Comparison of ENCODE assay signal across 20 cellular contexts in the genomic region with DNA sequence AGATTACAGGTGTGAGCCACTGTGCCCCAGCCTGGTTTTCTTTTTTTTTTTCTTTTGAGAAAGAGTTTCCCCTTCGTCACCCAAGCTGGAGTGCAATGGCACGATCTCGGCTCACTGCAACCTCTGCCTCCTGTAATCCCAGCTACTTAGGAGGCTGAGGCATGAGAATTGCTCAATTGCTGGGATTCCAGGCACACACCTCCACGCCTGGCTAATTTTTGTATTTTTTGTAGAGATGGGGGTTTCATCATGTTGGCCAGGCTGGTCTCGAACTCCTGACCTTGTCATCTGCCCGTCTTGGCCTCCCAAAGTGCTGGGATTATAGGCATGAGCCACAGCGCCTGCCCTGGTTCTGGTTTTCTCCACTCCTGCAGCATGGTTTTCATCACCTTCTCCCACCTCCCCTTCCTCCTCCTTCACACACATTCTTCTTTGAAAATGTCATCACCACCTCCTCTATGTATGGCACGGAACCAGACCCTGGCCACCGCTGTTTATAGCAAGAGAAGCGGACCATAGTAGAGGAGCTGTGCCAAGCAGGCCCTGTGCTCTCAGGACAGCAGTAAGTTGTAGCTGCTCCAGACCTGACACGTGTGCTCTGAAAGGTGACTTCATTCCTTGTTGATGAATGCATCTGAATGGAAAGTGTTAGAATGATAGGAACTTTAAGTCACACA. TPM values are rescaled to one million over a fixed set of nuclear protein-coding genes. Genes with fewer than 3 reads are reported as not detected.
DNase-seq lines count a peak whose midpoint lies in the region; ATAC-seq, FAIRE-seq and TF ChIP-seq lines count a peak whose summit lies in the region.
"Had no signal": no experiment of that assay in that cellular context is flagged by ENCODE, and none has a peak within 500 bp of the region (broad histone marks: within the 10 kb centered on the region; RNA-seq: fewer than 3 reads in every experiment).

No MANE protein-coding gene starts in this region.

- peak overlapping the region in 1 of 2 experiments; percentile 70; a peak in 3 of 6 replicates for H3K27ac ChIP-seq in A549
- H3K27ac ChIP-seq: neutrophil had no signal

- no peak for TF ChIP-seq POLR2A in A549 (IDR thresholded peaks at IDR 0.05; ENCODE audit: low read length)

- H3K4me1 Mint-ChIP-seq in activated naive CD4-positive, alpha-beta T cell treated with anti-CD3 and anti-CD28 coated beads for 36 hours (ENCODE audit: low read depth) = no peaks in the 10 kb centered on the region
- H3K4me1 Mint-ChIP-seq: activated CD4-positive, alpha-beta T cell treated with anti-CD3 and anti-CD28 coated beads, Interleukin-2, amount 10 ng/mL, durations not matched to agents 24 days and 14 days had no signal

- no peak for TF ChIP-seq EP300 in A549 (IDR thresholded peaks at IDR 0.05)

- peaks cover 17% of the 10 kb centered on the region; the same call in 2 of the 3 replicates for H3K4me1 ChIP-seq in A549

- DNase-seq in A549 (ENCODE audit: low read depth in 1 of 2, low spot score in 1 of 2) = no peak
- peak; percentile 89 for DNase-seq in M059J (ENCODE audit: low read depth)
- peak; percentile 23 for DNase-seq in epithelial cell of esophagus (ENCODE audit: low read depth)
- peak; percentile 97 for DNase-seq in kidney tubule cell (ENCODE audit: low spot score)
- no peak for DNase-seq in activated naive CD4-positive, alpha-beta T cell treated with anti-CD3 and anti-CD28 coated beads for 36 hours
- DNase-seq in putamen (ENCODE audit: low spot score) = no peak
- no peak for DNase-seq in foreskin melanocyte
- DNase-seq: activated CD4-positive, alpha-beta T cell treated with anti-CD3 and anti-CD28 coated beads, Interleukin-2, amount 10 ng/mL, durations not matched to agents 24 days and 14 days; activated T-cell treated with anti-CD3 and anti-CD28 coated beads, Interleukin-2, amount 50 U/mL, for 1 hour; effector memory CD4-positive, alpha-beta T cell; head of caudate nucleus; NCI-H1436; T-helper 17 cell had no signal

- no peaks in the 10 kb centered on the region for H3K9me3 Mint-ChIP-seq in activated naive CD4-positive, alpha-beta T cell treated with anti-CD3 and anti-CD28 coated beads for 36 hours
- H3K9me3 Mint-ChIP-seq: activated CD4-positive, alpha-beta T cell treated with anti-CD3 and anti-CD28 coated beads, Interleukin-2, amount 10 ng/mL, durations not matched to agents 24 days and 14 days; memory B cell had no signal

- no peaks in the 10 kb centered on the region for H3K36me3 Mint-ChIP-seq in activated naive CD4-positive, alpha-beta T cell treated with anti-CD3 and anti-CD28 coated beads for 36 hours (ENCODE audit: low read depth)
- H3K36me3 Mint-ChIP-seq: memory B cell had no signal

- ATAC-seq in A549 (no peak), HG03175 (IDR thresholded peaks at IDR 0.05; ENCODE audit: unreplicated experiment) (no peak)
- ATAC-seq: T-helper 17 cell had no signal

- no peak overlapping the region for H3K27ac Mint-ChIP-seq in activated naive CD4-positive, alpha-beta T cell treated with anti-CD3 and anti-CD28 coated beads for 36 hours
- H3K27ac Mint-ChIP-seq: activated CD4-positive, alpha-beta T cell treated with anti-CD3 and anti-CD28 coated beads, Interleukin-2, amount 10 ng/mL, durations not matched to agents 24 days and 14 days; memory B cell; T-helper 17 cell had no signal

- 0 out of 3 replicates have a peak overlapping the region, but pooled peaks have one; percentile 3 for H3K4me2 ChIP-seq in A549

- no peak overlapping the region for H3K4me3 ChIP-seq in A549
- no peak overlapping the region for H3K4me3 ChIP-seq in epithelial cell of esophagus (ENCODE audit: low read length)

- H3K9me3 ChIP-seq in A549 = no peaks in the 10 kb centered on the region
- H3K9me3 ChIP-seq: neutrophil had no signal

- POLR2A ChIA-PET in A549 (lab: Yijun Ruan, JAX) = no interaction called here

- no peak for TF ChIP-seq RAD21 in A549 (conservative IDR thresholded peaks at IDR 0.05 in 1 of 2, IDR thresholded peaks at IDR 0.05 in 1 of 2)

- CTCF ChIA-PET in A549 (lab: Yijun Ruan, JAX) = interaction anchor here (2.1 to 2.6 kb wide), 2 partner anchors 12 to 19 kb away, joined by 6 to 14 read pairs; no protein-coding TSS in a partner anchor
- CTCF ChIA-PET in activated naive CD4-positive, alpha-beta T cell treated with anti-CD3 and anti-CD28 coated beads for 36 hours (lab: Charles Lee) = interaction anchor here (0.6 kb wide), 1 partner anchor 79 kb away, joined by 3 read pairs; no protein-coding TSS in a partner anchor

- WGBS in A549 (ENCODE audit: missing lambda C conversion rate) = 75% methylated on average over 11 of the region's 11 CpGs

- H3K27me3 Mint-ChIP-seq in activated naive CD4-positive, alpha-beta T cell treated with anti-CD3 and anti-CD28 coated beads for 36 hours (ENCODE audit: low read depth) = no peaks in the 10 kb centered on the region

- no peak for FAIRE-seq in A549 (lab: Jason Lieb, UNC)

- TF ChIP-seq CTCF in A549 (IDR thresholded peaks at IDR 0.05) (no peak), epithelial cell of esophagus (IDR thresholded peaks at IDR 0.05; ENCODE audit: insufficient read depth, low read depth, low read length, missing control alignments) (no peak)

- no peak overlapping the region for H3K4me3 Mint-ChIP-seq in activated naive CD4-positive, alpha-beta T cell treated with anti-CD3 and anti-CD28 coated beads for 36 hours
- H3K4me3 Mint-ChIP-seq: activated CD4-positive, alpha-beta T cell treated with anti-CD3 and anti-CD28 coated beads, Interleukin-2, amount 10 ng/mL, durations not matched to agents 24 days and 14 days; memory B cell; T-helper 17 cell had no signal

- intact Hi-C loops in activated naive CD4-positive, alpha-beta T cell treated with anti-CD3 and anti-CD28 coated beads for 36 hours (cut with micrococcal nuclease) = no loop called here

TF ChIP-seq in A549, 52 proteins besides CTCF, POLR2A, EP300 and RAD21 (continues in another document):
- no peak for TF ChIP-seq TP53 (CRISPR knock-in tag; IDR thresholded peaks at IDR 0.05)
- TF ChIP-seq PBX3 (IDR thresholded peaks at IDR 0.05) = no peak
- no peak for TF ChIP-seq FOSL2 (IDR thresholded peaks at IDR 0.05)
- TF ChIP-seq FOSL2 (CRISPR knock-in tag; IDR thresholded peaks at IDR 0.05) = no peak
- no peak for TF ChIP-seq MAZ (IDR thresholded peaks at IDR 0.05; ENCODE audit: borderline replicate concordance, low read depth, low read length)
- no peak for TF ChIP-seq NR3C1 (IDR thresholded peaks at IDR 0.05)
- no peak for TF ChIP-seq JUNB (IDR thresholded peaks at IDR 0.05)

RNA-seq across cellular contexts. Expression of gene AHSG, which starts 14.6 kb away (rescaled TPM):
- polyA plus RNA-seq in A549 (2011; rRNA removed) (0.42 and 0.49 TPM in 2 replicates), A549 (2017; fragmentation: RNase III; extraction: RNeasy Plus Mini Kit Qiagen cat#74134 plus additional on column Dnase treatment) (0.05 to 0.08 TPM in 2 of 3 replicates, not detected in the other)
- polyA plus RNA-seq in A549 (2012; cell fraction: cytosol; rRNA removed) = 0.08 and 0.12 TPM in 2 replicates
- 0.04 and 0.07 TPM in 2 replicates for polyA plus RNA-seq in A549 (2012; cell fraction: nucleus; rRNA removed)
- polyA minus RNA-seq in A549 (2011; rRNA and poly(A)+ RNA removed) = 0.33 and 0.44 TPM in 2 replicates
- total RNA-seq in M059J (2014; rRNA removed; shearing (Covaris generic)) = not detected in 2 replicates
- not detected for total RNA-seq in activated naive CD4-positive, alpha-beta T cell treated with anti-CD3 and anti-CD28 coated beads for 36 hours
- total RNA-seq: activated CD4-positive, alpha-beta T cell treated with anti-CD3 and anti-CD28 coated beads, Interleukin-2, amount 10 ng/mL, durations not matched to agents 24 days and 14 days; aorta; NCI-H460; T-helper 17 cell; temporal lobe had no signal

RNA-seq across cellular contexts. Expression of gene DNAJB11, which starts 27.7 kb away (rescaled TPM):
- 36.0 and 61.9 TPM in 2 replicates for polyA plus RNA-seq in A549 (2011; rRNA removed)
- 18.8 and 22.0 TPM in 2 replicates for polyA plus RNA-seq in A549 (2012; cell fraction: cytosol; rRNA removed)
- 10.9 and 19.6 TPM in 2 replicates for polyA plus RNA-seq in A549 (2012; cell fraction: nucleus; rRNA removed)
- 51.7 to 55.2 TPM (median 54.9 TPM) in 3 replicates for polyA plus RNA-seq in A549 (2017; fragmentation: RNase III; extraction: RNeasy Plus Mini Kit Qiagen cat#74134 plus additional on column Dnase treatment)
- 9.7 and 10.8 TPM in 2 replicates for polyA minus RNA-seq in A549 (2011; rRNA and poly(A)+ RNA removed)
- total RNA-seq in M059J (2014; rRNA removed; shearing (Covaris generic)) = 182 and 237 TPM in 2 replicates
- 10 to 100 TPM; 30.0 to 30.5 TPM for total RNA-seq in activated naive CD4-positive, alpha-beta T cell treated with anti-CD3 and anti-CD28 coated beads for 36 hours

RNA-seq across cellular contexts. Expression of gene TBCCD1, which starts 31.1 kb away (rescaled TPM):
- polyA plus RNA-seq in A549 (2011; rRNA removed) = 11.4 and 13.5 TPM in 2 replicates
- 4.5 and 5.8 TPM in 2 replicates for polyA plus RNA-seq in A549 (2012; cell fraction: cytosol; rRNA removed)
- 3.5 and 6.0 TPM in 2 replicates for polyA plus RNA-seq in A549 (2012; cell fraction: nucleus; rRNA removed)
- polyA plus RNA-seq in A549 (2017; fragmentation: RNase III; extraction: RNeasy Plus Mini Kit Qiagen cat#74134 plus additional on column Dnase treatment) = 5.7 to 5.8 TPM (median 5.8 TPM) in 3 replicates
- polyA minus RNA-seq in A549 (2011; rRNA and poly(A)+ RNA removed) = 10.6 and 12.2 TPM in 2 replicates
- total RNA-seq in M059J (2014; rRNA removed; shearing (Covaris generic)) = 24.1 and 28.6 TPM in 2 replicates
- total RNA-seq in activated naive CD4-positive, alpha-beta T cell treated with anti-CD3 and anti-CD28 coated beads for 36 hours = 10 to 100 TPM in 1 of 2 experiments, 1 to 10 TPM in 1; 9.0 to 10.7 TPM

RNA-seq across cellular contexts. Expression of gene FETUB, which starts 42.0 kb away (rescaled TPM):
- polyA plus RNA-seq in A549 (2011; rRNA removed) (0.10 and 0.20 TPM in 2 replicates), A549 (2017; fragmentation: RNase III; extraction: RNeasy Plus Mini Kit Qiagen cat#74134 plus additional on column Dnase treatment) (0.06 to 0.14 TPM in 2 of 3 replicates, not detected in the other)
- not detected in 2 replicates for polyA plus RNA-seq in A549 (2012; cell fraction: cytosol; rRNA removed)
- polyA plus RNA-seq in A549 (2012; cell fraction: nucleus; rRNA removed) = not detected in 2 replicates
- polyA minus RNA-seq in A549 (2011; rRNA and poly(A)+ RNA removed) = not detected in 2 replicates
- total RNA-seq in M059J (2014; rRNA removed; shearing (Covaris generic)) = not detected in 2 replicates
- total RNA-seq in activated naive CD4-positive, alpha-beta T cell treated with anti-CD3 and anti-CD28 coated beads for 36 hours = not detected
- total RNA-seq: A673; activated CD4-positive, alpha-beta T cell treated with anti-CD3 and anti-CD28 coated beads, Interleukin-2, amount 10 ng/mL, durations not matched to agents 24 days and 14 days; aorta; NCI-H460; T-helper 17 cell; temporal lobe had no signal
- polyA plus RNA-seq: aorta had no signal

RNA-seq across cellular contexts. Expression of gene CRYGS, which starts 54.1 kb away (rescaled TPM):
- polyA plus RNA-seq in A549 (2011; rRNA removed) (2.5 and 2.6 TPM in 2 replicates), A549 (2017; fragmentation: RNase III; extraction: RNeasy Plus Mini Kit Qiagen cat#74134 plus additional on column Dnase treatment) (0.65 to 0.84 TPM (median 0.78 TPM) in 3 replicates)
- polyA plus RNA-seq in A549 (2012; cell fraction: cytosol; rRNA removed) = 0.39 and 1.0 TPM in 2 replicates
- polyA plus RNA-seq in A549 (2012; cell fraction: nucleus; rRNA removed) = 6.2 and 11.3 TPM in 2 replicates
- 1.2 and 3.2 TPM in 2 replicates for polyA minus RNA-seq in A549 (2011; rRNA and poly(A)+ RNA removed)
- total RNA-seq in M059J (2014; rRNA removed; shearing (Covaris generic)) = 0.47 and 0.57 TPM in 2 replicates
- 1 to 10 TPM; 1.5 to 1.8 TPM for total RNA-seq in activated naive CD4-positive, alpha-beta T cell treated with anti-CD3 and anti-CD28 coated beads for 36 hours

Comparison
In these comparisons a context has a peak if more than half of its experiments do, and no peak if none do; other contexts are left out.
1. DNase-seq: peak in M059J (single experiment), epithelial cell of esophagus (single experiment) and kidney tubule cell (single experiment); none in A549 (0 of 2), activated naive CD4-positive, alpha-beta T cell treated with anti-CD3 and anti-CD28 coated beads for 36 hours (single experiment), putamen (single experiment) and foreskin melanocyte (single experiment).